Comparison of ENCODE assay signal across 12 cellular contexts in the genomic region with DNA sequence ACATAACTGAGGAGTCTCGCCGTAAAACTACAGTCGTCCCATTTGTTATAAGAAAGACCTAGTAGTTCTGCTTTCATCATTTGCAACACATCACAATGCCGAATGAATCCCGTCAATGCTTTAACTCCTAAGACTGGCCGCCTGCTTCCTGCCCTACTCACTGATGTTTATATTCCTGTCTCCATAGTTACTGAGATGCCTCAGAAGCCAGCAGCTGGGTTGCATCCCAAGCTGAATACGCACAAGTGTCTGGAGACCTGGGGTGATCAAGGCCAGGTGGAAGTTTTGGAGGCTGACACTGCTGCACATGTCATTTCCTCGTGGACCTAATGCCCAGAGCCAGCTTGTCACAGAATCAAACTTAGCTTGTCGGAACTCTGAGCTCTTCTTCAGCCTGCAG.
DNase-seq lines count a peak whose midpoint lies in the region; ATAC-seq and TF ChIP-seq lines count a peak whose summit lies in the region.
"Had no signal": no experiment of that assay in that cellular context is flagged by ENCODE, and none has a peak within 500 bp of the region (broad histone marks: within the 10 kb centered on the region; RNA-seq: fewer than 3 reads in every experiment).

No MANE protein-coding gene starts in this region.

- no peak overlapping the region for H3K4me3 Mint-ChIP-seq in MCF 10A (ENCODE audit: unreplicated experiment)

- H3K27ac Mint-ChIP-seq in MCF 10A (ENCODE audit: low read depth, unreplicated experiment): no peak overlapping the region

- TF ChIP-seq POLR2A in stomach (IDR thresholded peaks at IDR 0.05): no peak
- no peak for TF ChIP-seq POLR2A in GM18505 (IDR thresholded peaks at IDR 0.05; ENCODE audit: borderline replicate concordance, extremely low read depth, insufficient read depth, insufficient read length)

- CTCF ChIA-PET in OCI-LY7 (lab: Charles Lee; ENCODE audit: unreplicated experiment) (interaction anchor here (1.1 kb wide), 1 partner anchor 26 kb away, joined by 3 read pairs; no protein-coding TSS in a partner anchor), MCF 10A (lab: Yijun Ruan, JAX) (interaction anchor here (1.5 kb wide), 1 partner anchor 23 kb away, joined by 5 read pairs; no protein-coding TSS in a partner anchor)

- H3K36me3 ChIP-seq in OCI-LY7 (ENCODE audit: insufficient read depth, low read length) (no peaks in the 10 kb centered on the region; the same call in 1 of the 2 replicates), mesenchymal stem cell (ENCODE audit: control insufficient read depth in 1 of 2, insufficient read depth in 2 of 2, low read depth in 1 of 2, low read length in 2 of 2) (no peaks in the 10 kb centered on the region), stomach (no peaks in the 10 kb centered on the region)
- H3K36me3 ChIP-seq: thyroid gland had no signal

- H3K9me2 ChIP-seq in OCI-LY7 (ENCODE audit: insufficient read depth, low read length): no peaks in the 10 kb centered on the region

- peak overlapping the region; percentile 78 for H3K9ac ChIP-seq in mesenchymal stem cell (ENCODE audit: low read length)

- H3K27ac ChIP-seq in OCI-LY7 (ENCODE audit: low read depth, low read length, poor library complexity, severe bottlenecking) (no peak overlapping the region), mesenchymal stem cell (ENCODE audit: low read length, poor library complexity, severe bottlenecking) (no peak overlapping the region), stomach (no peak overlapping the region)
- H3K27ac ChIP-seq: thyroid gland had no signal

- H3K23ac ChIP-seq in mesenchymal stem cell (ENCODE audit: low read length in 2 of 2): no peak overlapping the region

- H2AK5ac ChIP-seq in mesenchymal stem cell (ENCODE audit: low read length, severe bottlenecking): no peak overlapping the region

- H4K8ac ChIP-seq in mesenchymal stem cell (ENCODE audit: low read length): no peak overlapping the region

- TF ChIP-seq EP300 in stomach (IDR thresholded peaks at IDR 0.05): no peak

- peaks cover 45% of the 10 kb centered on the region for H3K4me1 ChIP-seq in OCI-LY7 (ENCODE audit: insufficient read depth, low read length, poor library complexity, severe bottlenecking)
- H3K4me1 ChIP-seq in mesenchymal stem cell (ENCODE audit: control insufficient read depth, insufficient read depth, low read depth, low read length): peaks cover 8% of the 10 kb centered on the region
- H3K4me1 ChIP-seq in stomach: peaks cover 0 to 18% (median 10%) of the 10 kb centered on the region in 4 donors

- H3K4me2 ChIP-seq in OCI-LY7 (ENCODE audit: low read length) (no peak overlapping the region), mesenchymal stem cell (ENCODE audit: low read length, poor library complexity, severe bottlenecking) (no peak overlapping the region)

- no peak overlapping the region for H2BK120ac ChIP-seq in mesenchymal stem cell (ENCODE audit: low read depth, low read length)

- 33% methylated on average over 9 of the region's 9 CpGs for WGBS in mesenchymal stem cell
- 62 to 78% (median 74%) methylated on average over 9 of the region's 9 CpGs for WGBS in stomach, 5 donors

- H3K4me1 Mint-ChIP-seq in MCF 10A (ENCODE audit: insufficient read depth, unreplicated experiment): peaks cover 8% of the 10 kb centered on the region

- no peak overlapping the region for H4K91ac ChIP-seq in mesenchymal stem cell (ENCODE audit: low read length)

- no peaks in the 10 kb centered on the region for H3K9me3 ChIP-seq in OCI-LY7 (ENCODE audit: low read length)
- no peaks in the 10 kb centered on the region for H3K9me3 ChIP-seq in mesenchymal stem cell (ENCODE audit: control insufficient read depth, low read length)
- H3K9me3 ChIP-seq in stomach: no peaks in the 10 kb centered on the region
- H3K9me3 ChIP-seq: thyroid gland had no signal

- H3K18ac ChIP-seq in mesenchymal stem cell (ENCODE audit: low read depth in 1 of 2, low read length in 2 of 2): no peak overlapping the region

- no peaks in the 10 kb centered on the region for H3K9me3 Mint-ChIP-seq in MCF 10A (ENCODE audit: unreplicated experiment)

- TF ChIP-seq CTCF in OCI-LY7 (conservative IDR thresholded peaks at IDR 0.05; ENCODE audit: low read length) (no peak), stomach (IDR thresholded peaks at IDR 0.05) (no peak), MCF 10A (IDR thresholded peaks at IDR 0.05; ENCODE audit: unreplicated experiment) (no peak)

- intact Hi-C loops in OCI-LY7 (cut with micrococcal nuclease; ENCODE audit: unreplicated experiment) (no loop called here), stomach (cut with DNase I; ENCODE audit: low total_unique reads) (no loop called here), MCF 10A (cut with micrococcal nuclease) (no loop called here)

- no peak overlapping the region for H3K4me3 ChIP-seq in OCI-LY7 (ENCODE audit: low read depth, low read length, poor library complexity, severe bottlenecking)
- H3K4me3 ChIP-seq in mesenchymal stem cell (ENCODE audit: insufficient read depth in 1 of 2, low read depth in 1 of 2, low read length in 2 of 2): no peak overlapping the region
- H3K4me3 ChIP-seq in stomach: no peak overlapping the region
- H3K4me3 ChIP-seq: thyroid gland had no signal

- peaks cover 0 to 6% of the 10 kb centered on the region in 2 experiments for H3K27me3 ChIP-seq in mesenchymal stem cell (ENCODE audit: control insufficient read depth in 1 of 2, insufficient read depth in 1 of 2, low read length in 2 of 2)
- no peaks in the 10 kb centered on the region for H3K27me3 ChIP-seq in stomach
- H3K27me3 ChIP-seq: thyroid gland had no signal

- no peak for ATAC-seq in GM18505 (IDR thresholded peaks at IDR 0.05; ENCODE audit: unreplicated experiment)

- no peak overlapping the region for H2BK15ac ChIP-seq in mesenchymal stem cell (ENCODE audit: low read depth, poor library complexity, severe bottlenecking)

- BruUV-seq in OCI-LY7 (replicated peaks; lab: Mats Ljungman, UMichigan) (no TSS peak), MCF 10A (replicated peaks; lab: Mats Ljungman, UMichigan) (no TSS peak)

- H3K36me3 Mint-ChIP-seq in MCF 10A (ENCODE audit: insufficient read depth, unreplicated experiment): no peaks in the 10 kb centered on the region

- POLR2A ChIA-PET in OCI-LY7 (lab: Charles Lee) (interaction anchor here (0.7 to 1.5 kb wide), 7 partner anchors 10 to 51 kb away, joined by 3 to 8 read pairs (median 3); no protein-coding TSS in a partner anchor), MCF 10A (lab: Yijun Ruan, JAX) (no interaction called here)

- no peak overlapping the region for H2BK12ac ChIP-seq in mesenchymal stem cell (ENCODE audit: low read length in 2 of 2)

- H3K27me3 Mint-ChIP-seq in MCF 10A (ENCODE audit: insufficient read depth, unreplicated experiment): no peaks in the 10 kb centered on the region

- no peaks in the 10 kb centered on the region for H4K20me1 ChIP-seq in OCI-LY7 (ENCODE audit: insufficient read depth, low read length)

- H3K79me2 ChIP-seq in OCI-LY7 (ENCODE audit: insufficient read depth, low read depth, low read length): no peaks in the 10 kb centered on the region

- no peak overlapping the region for H3K14ac ChIP-seq in mesenchymal stem cell (ENCODE audit: low read length in 2 of 2)

- H2BK5ac ChIP-seq in mesenchymal stem cell (ENCODE audit: low read depth, low read length, poor library complexity, severe bottlenecking): no peak overlapping the region

- DNase-seq in AG08396 (ENCODE audit: low spot score) (peak; percentile 83), OCI-LY7 (ENCODE audit: low spot score) (no peak), fibroblast of the conjunctiva (ENCODE audit: low read depth) (peak; percentile 73), mesenchymal stem cell (peak; percentile 99), stomach (no peak), SKM-1 (lab: John Stamatoyannopoulos, UW; ENCODE audit: unreplicated experiment) (no peak), MCF 10A (ENCODE audit: unreplicated experiment) (no peak)
- DNase-seq: AML-193; GDM1; NK-92 treated with Interleukin-12 subunit alpha and Interleukin-12 subunit beta, amount 100 ng/mL, for 24 hours; thyroid gland had no signal

- peak overlapping the region; percentile 64; the same call in 1 of the 2 replicates for H2AFZ ChIP-seq in OCI-LY7 (ENCODE audit: low read length)
- H2AFZ ChIP-seq in mesenchymal stem cell (ENCODE audit: low read depth, low read length): no peak overlapping the region

- H3K79me1 ChIP-seq in mesenchymal stem cell (replicated peaks; ENCODE audit: low read length, poor library complexity, severe bottlenecking): no peaks in the 10 kb centered on the region

- H3K4ac ChIP-seq in mesenchymal stem cell (ENCODE audit: low read depth in 1 of 2, low read length in 2 of 2): no peak overlapping the region

Comparison
In these comparisons a context has a peak if more than half of its experiments do, and no peak if none do; other contexts are left out.
1. DNase-seq: peak in AG08396 (single experiment), fibroblast of the conjunctiva (single experiment) and mesenchymal stem cell (single experiment); none in OCI-LY7 (single experiment), stomach (single experiment), SKM-1 (single experiment) and MCF 10A (single experiment).